ENCODE assay signal across 8 cellular contexts in the genomic region with DNA sequence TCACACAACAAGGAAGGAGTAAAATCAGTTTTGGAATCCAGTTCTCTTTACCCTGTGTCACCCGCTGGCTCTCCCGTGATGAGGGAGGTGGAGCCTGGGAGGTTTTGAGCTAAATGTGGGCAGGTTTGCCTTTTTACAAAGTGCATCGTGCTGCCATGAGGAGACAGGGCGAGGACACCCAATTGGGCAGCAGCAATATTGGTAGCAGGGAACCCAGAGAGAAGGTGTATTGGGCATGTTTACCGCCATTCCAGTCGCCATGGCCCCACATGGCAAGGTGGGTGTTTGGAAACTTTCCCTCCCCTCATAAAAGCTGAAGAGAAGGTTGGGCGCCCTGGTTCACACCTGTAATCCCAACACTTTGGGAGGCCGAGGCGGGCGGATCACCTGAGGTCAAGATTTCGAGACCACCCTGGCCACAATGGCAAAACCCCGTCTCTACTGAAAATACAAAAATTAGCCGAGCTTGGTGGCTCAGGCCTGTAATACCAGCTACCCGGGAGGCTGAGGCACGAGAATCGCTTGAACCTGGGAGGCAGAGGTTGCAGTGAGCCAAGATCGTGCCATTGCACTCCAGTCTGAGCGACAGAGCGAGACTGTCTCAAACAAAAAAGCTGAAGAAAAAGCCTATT. TPM values are rescaled to one million over a fixed set of nuclear protein-coding genes. Genes with fewer than 3 reads are reported as not detected.
A peak's percentile ranks its signal among the peaks of the same experiment; 100 is the strongest.
DNase-seq lines count a peak whose midpoint lies in the region; ATAC-seq and TF ChIP-seq lines count a peak whose summit lies in the region.

No MANE protein-coding gene starts in this region.

- H3K4me3 ChIP-seq in adrenal gland = peak overlapping the region in 1 of 4 donors; percentile 59
- H3K4me3 ChIP-seq in thymus (ENCODE audit: low read length) = peak overlapping the region; percentile 72

- peak overlapping the region in 4 of 5 donors; percentile 41 to 86 (median 70) for H3K27ac ChIP-seq in adrenal gland
- no peak overlapping the region for H3K27ac ChIP-seq in thymus (ENCODE audit: low read depth)

- H3K36me3 ChIP-seq in adrenal gland (replicated peaks in 1 of 2) = no peaks in the 10 kb centered on the region
- H3K36me3 ChIP-seq in thymus (ENCODE audit: control insufficient read depth, insufficient read depth) = no peaks in the 10 kb centered on the region

- intact Hi-C loops in adrenal gland (cut with DNase I) = no loop called here

- H3K27ac Mint-ChIP-seq in activated CD8-positive, alpha-beta memory T cell treated with anti-CD3 and anti-CD28 coated beads, Interleukin-2, amount 10 ng/mL, durations not matched to agents 7 days and 5 days = peak overlapping the region; percentile 86

- peaks cover 4% of the 10 kb centered on the region for H3K36me3 Mint-ChIP-seq in activated CD8-positive, alpha-beta memory T cell treated with anti-CD3 and anti-CD28 coated beads, Interleukin-2, amount 10 ng/mL, durations not matched to agents 7 days and 5 days

- DNase-seq in activated CD8-positive, alpha-beta memory T cell treated with anti-CD3 and anti-CD28 coated beads, Interleukin-2, amount 10 ng/mL, durations not matched to agents 7 days and 5 days = no peak
- DNase-seq in activated CD8-positive, alpha-beta memory T cell treated with anti-CD3 and anti-CD28 coated beads for 24 hours = no peak
- DNase-seq in adrenal gland (peak in 2 of 7 donors; percentile 35 to 58), left lobe of liver (ENCODE audit: low spot score) (peak; percentile 44), NCI-H1105 (lab: John Stamatoyannopoulos, UW) (no peak), NCI-H1436 treated with DMSO at 0.1 percent for 48 hours (lab: John Stamatoyannopoulos, UW) (no peak)

- 85 to 88% (median 87%) methylated on average over 18 to 19 of the region's 19 CpGs for WGBS in adrenal gland, 4 donors
- 92% methylated on average over 19 of the region's 19 CpGs for WGBS in thymus

- H3K27me3 ChIP-seq in adrenal gland (no peaks in the 10 kb centered on the region), thymus (ENCODE audit: control insufficient read depth, insufficient read depth) (no peaks in the 10 kb centered on the region)

- CTCF ChIA-PET in activated CD8-positive, alpha-beta memory T cell treated with anti-CD3 and anti-CD28 coated beads, Interleukin-2, amount 10 ng/mL, durations not matched to agents 7 days and 5 days (lab: Charles Lee) = interaction anchor here (0.7 to 6.2 kb wide), 13 partner anchors 16 to 413 kb away, joined by 3 to 22 read pairs (median 4); partner anchors contain the start of gene PEDS1

- no peak for TF ChIP-seq CTCF in adrenal gland (IDR thresholded peaks at IDR 0.05)

- H3K27me3 Mint-ChIP-seq in activated CD8-positive, alpha-beta memory T cell treated with anti-CD3 and anti-CD28 coated beads, Interleukin-2, amount 10 ng/mL, durations not matched to agents 7 days and 5 days = no peaks in the 10 kb centered on the region

- no peak for TF ChIP-seq POLR2A in adrenal gland (IDR thresholded peaks at IDR 0.05)

- no peak for ATAC-seq in activated CD8-positive, alpha-beta memory T cell treated with anti-CD3 and anti-CD28 coated beads, Interleukin-2, amount 10 ng/mL, durations not matched to agents 7 days and 5 days
- ATAC-seq in left lobe of liver (no peak), HG02884 (IDR thresholded peaks at IDR 0.05; ENCODE audit: unreplicated experiment) (no peak)

- no peaks in the 10 kb centered on the region for H3K9me3 Mint-ChIP-seq in activated CD8-positive, alpha-beta memory T cell treated with anti-CD3 and anti-CD28 coated beads, Interleukin-2, amount 10 ng/mL, durations not matched to agents 7 days and 5 days (ENCODE audit: low read depth)

- peak overlapping the region; percentile 82 for H3K4me3 Mint-ChIP-seq in activated CD8-positive, alpha-beta memory T cell treated with anti-CD3 and anti-CD28 coated beads, Interleukin-2, amount 10 ng/mL, durations not matched to agents 7 days and 5 days

- peaks cover 39% of the 10 kb centered on the region for H3K4me1 Mint-ChIP-seq in activated CD8-positive, alpha-beta memory T cell treated with anti-CD3 and anti-CD28 coated beads, Interleukin-2, amount 10 ng/mL, durations not matched to agents 7 days and 5 days

- H3K9me3 ChIP-seq in adrenal gland (replicated peaks in 1 of 3) (no peaks in the 10 kb centered on the region), thymus (ENCODE audit: control insufficient read depth) (no peaks in the 10 kb centered on the region)

- H3K4me1 ChIP-seq in adrenal gland (replicated peaks in 1 of 2) = peaks cover 27 to 36% of the 10 kb centered on the region in 2 donors
- H3K4me1 ChIP-seq in thymus (ENCODE audit: control insufficient read depth, insufficient read depth, low read length) = peaks cover 24% of the 10 kb centered on the region

RNA-seq across cellular contexts. Expression of gene UBE2V1, which starts 3.5 kb away (rescaled TPM):
- total RNA-seq in activated CD8-positive, alpha-beta memory T cell treated with anti-CD3 and anti-CD28 coated beads, Interleukin-2, amount 10 ng/mL, durations not matched to agents 7 days and 5 days = 100 to 1,000 TPM; 140 to 158 TPM
- total RNA-seq in adrenal gland (100 to 1,000 TPM in 2 of 8 donors, 10 to 100 TPM in 6; 57.4 to 123 (median 79.4) TPM), left lobe of liver (30.9 TPM)
- polyA plus RNA-seq in adrenal gland (100 to 1,000 TPM in 1 of 3 donors, 10 to 100 TPM in 2; 78.7 to 242 (median 80.0) TPM), thymus (81.3 TPM)

RNA-seq across cellular contexts. Expression of gene PEDS1, which starts 37.0 kb away (rescaled TPM):
- total RNA-seq in activated CD8-positive, alpha-beta memory T cell treated with anti-CD3 and anti-CD28 coated beads, Interleukin-2, amount 10 ng/mL, durations not matched to agents 7 days and 5 days = 10 to 100 TPM; 24.2 to 25.4 TPM
- total RNA-seq in adrenal gland = 10 to 100 TPM; 18.7 to 39.1 (median 28.5) TPM
- polyA plus RNA-seq in adrenal gland = 10 to 100 TPM; 29.4 to 32.6 (median 30.2) TPM
- total RNA-seq in left lobe of liver = 9.1 TPM
- polyA plus RNA-seq in thymus = 26.5 TPM
